9 cellular contexts compared by ENCODE assay signal in the genomic region with DNA sequence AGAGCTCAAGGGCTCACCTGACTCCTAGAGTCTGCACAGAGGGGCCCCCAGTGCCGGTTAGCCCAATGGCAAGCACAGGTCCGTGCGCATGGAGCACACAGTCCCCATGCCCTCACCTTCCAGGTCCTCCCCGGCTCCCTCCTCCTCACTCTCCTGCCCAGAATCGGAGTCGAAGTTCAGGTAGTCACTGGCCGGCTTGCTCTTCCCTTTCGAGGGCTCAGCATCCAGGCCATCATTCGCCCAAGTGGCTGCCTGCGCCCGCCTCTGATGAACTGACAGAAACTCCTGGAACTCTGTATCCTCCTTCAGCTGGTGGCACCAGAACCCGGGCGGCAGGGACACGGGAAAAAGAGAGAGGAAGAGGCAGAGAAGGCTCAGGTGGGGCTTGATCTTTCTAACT.
"Had no signal": no experiment of that assay in that cellular context is flagged by ENCODE, and none has a peak within 500 bp of the region (broad histone marks: within the 10 kb centered on the region; RNA-seq: fewer than 3 reads in every experiment).

No MANE protein-coding gene starts in this region.

- H3K9me3 Mint-ChIP-seq: HFFc6, IgD-negative memory B cell had no signal

- H2AFZ ChIP-seq: GM23248 had no signal

- H3K27ac Mint-ChIP-seq: HFFc6 had no signal

- H3K27ac ChIP-seq: GM23248, HL-60 had no signal

- H3K9me3 ChIP-seq: HAP-1 had no signal

- H3K27me3 Mint-ChIP-seq: IgD-negative memory B cell had no signal

- H3K4me1 ChIP-seq: HAP-1 had no signal

- H3K4me3 ChIP-seq: GM23248, HAP-1 had no signal

- DNase-seq: GM23248, GOT3, H7, HFFc6 had no signal

- H3K4me3 Mint-ChIP-seq: HFFc6, IgD-negative memory B cell had no signal

- ATAC-seq: HCT116, HepG2 had no signal
